In genomic region chrX:1138476-1138875, GRCh38 we compare ENCODE assay signal across 15 cellular contexts.
DNase-seq lines count a peak whose midpoint lies in the region; ATAC-seq and TF ChIP-seq lines count a peak whose summit lies in the region.
"Had no signal": no experiment of that assay in that cellular context is flagged by ENCODE, and none has a peak within 500 bp of the region (broad histone marks: within the 10 kb centered on the region; RNA-seq: fewer than 3 reads in every experiment).

No MANE protein-coding gene starts in this region.

- H3K36me3 Mint-ChIP-seq in nephron progenitor cell (ENCODE audit: low read depth) = no peaks in the 10 kb centered on the region
- no peaks in the 10 kb centered on the region for H3K36me3 Mint-ChIP-seq in immature natural killer cell
- H3K36me3 Mint-ChIP-seq: CD4-positive, CD25-positive, alpha-beta regulatory T cell had no signal

- H3K4me1 Mint-ChIP-seq in nephron progenitor cell (peaks cover 19% of the 10 kb centered on the region), immature natural killer cell (no peaks in the 10 kb centered on the region)
- H3K4me1 Mint-ChIP-seq: CD4-positive, CD25-positive, alpha-beta regulatory T cell; GM23338 had no signal

- peaks cover 7% of the 10 kb centered on the region for H3K9me3 ChIP-seq in RWPE2 (ENCODE audit: severe bottlenecking)
- H3K9me3 ChIP-seq in suprapubic skin = no peaks in the 10 kb centered on the region
- H3K9me3 ChIP-seq: BLaER1 treated with 17β-estradiol and CSF1 and Interleukin-3, amounts not matched to agents 10 nM and 100 nM had no signal

- H3K27ac ChIP-seq in RWPE2 (ENCODE audit: poor library complexity, severe bottlenecking) (no peak overlapping the region), suprapubic skin (no peak overlapping the region)
- H3K27ac ChIP-seq: BLaER1 treated with 17β-estradiol and CSF1 and Interleukin-3, amounts not matched to agents 10 nM and 100 nM had no signal

- TF ChIP-seq POLR2A in suprapubic skin (IDR thresholded peaks at IDR 0.05) = no peak

- 52% methylated on average over 13 of the region's 13 CpGs for WGBS in suprapubic skin

- TF ChIP-seq CTCF in RWPE2 (IDR thresholded peaks at IDR 0.05; ENCODE audit: poor library complexity, severe bottlenecking) = no peak
- no peak for TF ChIP-seq CTCF in nephron progenitor cell (IDR thresholded peaks at IDR 0.05)
- no peak for TF ChIP-seq CTCF in suprapubic skin (IDR thresholded peaks at IDR 0.05)
- no peak for TF ChIP-seq CTCF in GM13976 (IDR thresholded peaks at IDR 0.05; ENCODE audit: borderline replicate concordance, control extremely low read depth, extremely low read depth, insufficient read depth, missing control alignments)

- H3K9me3 Mint-ChIP-seq in nephron progenitor cell = peaks cover 7% of the 10 kb centered on the region
- peaks cover 0 to 2% (median 0%) of the 10 kb centered on the region in 6 donors for H3K9me3 Mint-ChIP-seq in immature natural killer cell

- H3K4me3 ChIP-seq in RWPE2 (ENCODE audit: severe bottlenecking) (no peak overlapping the region), suprapubic skin (no peak overlapping the region)
- H3K4me3 ChIP-seq: BLaER1 treated with 17β-estradiol and CSF1 and Interleukin-3, amounts not matched to agents 10 nM and 100 nM; GM23338 had no signal

- no peak for TF ChIP-seq EP300 in suprapubic skin (IDR thresholded peaks at IDR 0.05)

- no peaks in the 10 kb centered on the region for H3K36me3 ChIP-seq in RWPE2 (ENCODE audit: low read depth)
- H3K36me3 ChIP-seq in suprapubic skin = no peaks in the 10 kb centered on the region
- H3K36me3 ChIP-seq: BLaER1 treated with 17β-estradiol and CSF1 and Interleukin-3, amounts not matched to agents 10 nM and 100 nM had no signal

- H3K27me3 ChIP-seq in RWPE2 (ENCODE audit: insufficient read depth, poor library complexity, severe bottlenecking) (no peaks in the 10 kb centered on the region), suprapubic skin (peaks cover 5% of the 10 kb centered on the region)
- H3K27me3 ChIP-seq: BLaER1 treated with 17β-estradiol and CSF1 and Interleukin-3, amounts not matched to agents 10 nM and 100 nM had no signal

- ATAC-seq in RWPE2 (ENCODE audit: low read depth) = no peak
- ATAC-seq: GM23338 had no signal

- H3K4me1 ChIP-seq in RWPE2 (ENCODE audit: insufficient read depth, poor library complexity, severe bottlenecking) (no peaks in the 10 kb centered on the region), suprapubic skin (no peaks in the 10 kb centered on the region)
- H3K4me1 ChIP-seq: BLaER1 treated with 17β-estradiol and CSF1 and Interleukin-3, amounts not matched to agents 10 nM and 100 nM had no signal

- H3K27me3 Mint-ChIP-seq in nephron progenitor cell (ENCODE audit: low read depth, poor library complexity) = peaks cover 3% of the 10 kb centered on the region
- peaks cover 0 to 5% (median 2%) of the 10 kb centered on the region in 3 donors for H3K27me3 Mint-ChIP-seq in immature natural killer cell (ENCODE audit: low read depth in 3 of 3)
- H3K27me3 Mint-ChIP-seq: CD4-positive, CD25-positive, alpha-beta regulatory T cell had no signal

- no peak overlapping the region for H3K27ac Mint-ChIP-seq in nephron progenitor cell
- no peak overlapping the region for H3K27ac Mint-ChIP-seq in immature natural killer cell
- H3K27ac Mint-ChIP-seq: CD4-positive, CD25-positive, alpha-beta regulatory T cell; GM23338 had no signal

- H3K4me3 Mint-ChIP-seq in nephron progenitor cell = peak overlapping the region; percentile 5
- H3K4me3 Mint-ChIP-seq in immature natural killer cell = no peak overlapping the region
- H3K4me3 Mint-ChIP-seq: CD4-positive, CD25-positive, alpha-beta regulatory T cell; GM23338 had no signal

- in situ Hi-C loops in GM13976 (cut with MboI; ENCODE audit: low sequenced_read_pairs, unreplicated experiment) = no loop called here

- DNase-seq in activated CD8-positive, alpha-beta memory T cell treated with anti-CD3 and anti-CD28 coated beads, Interleukin-2, amount 50 U/mL, for 48 hours = peak; percentile 8
- no peak for DNase-seq in activated CD8-positive, alpha-beta memory T cell treated with anti-CD3 and anti-CD28 coated beads, Interleukin-2, amount 50 U/mL, for 4 hours
- DNase-seq in RWPE2 (ENCODE audit: low spot score) (peak; percentile 18), nephron progenitor cell (no peak), suprapubic skin (ENCODE audit: low spot score in 2 of 2) (peak; percentile 15 to 20), immature natural killer cell (no peak), cerebellum (ENCODE audit: low spot score) (no peak), GM13976 (ENCODE audit: low spot score) (no peak)
- DNase-seq: ACHN; CD4-positive, CD25-positive, alpha-beta regulatory T cell; DMS53; GF-D8; H7 had no signal

Comparison
In these comparisons a context has a peak if more than half of its experiments do, and no peak if none do; other contexts are left out.
1. DNase-seq: peak in activated CD8-positive, alpha-beta memory T cell treated with anti-CD3 and anti-CD28 coated beads, Interleukin-2, amount 50 U/mL, for 48 hours (single experiment), RWPE2 (single experiment) and suprapubic skin (2 of 2); none in activated CD8-positive, alpha-beta memory T cell treated with anti-CD3 and anti-CD28 coated beads, Interleukin-2, amount 50 U/mL, for 4 hours (single experiment), nephron progenitor cell (single experiment), immature natural killer cell (0 of 3), cerebellum (single experiment) and GM13976 (single experiment).